ENCODE assay signal across 1 cellular context in genomic region chr12:114438635-114439256, GRCh38.
TF ChIP-seq lines count a peak whose summit lies in the region.

No MANE protein-coding gene starts in this region.

TF ChIP-seq in HepG2, 621 proteins besides CTCF, POLR2A, EP300 and RAD21:
- no peak for TF ChIP-seq SRY (CRISPR knock-in tag; IDR thresholded peaks at IDR 0.05)
- peak; percentile 70 for TF ChIP-seq CEBPB (IDR thresholded peaks at IDR 0.05; ENCODE audit: borderline replicate concordance, low read depth, low read length)
- TF ChIP-seq MTF2 (CRISPR knock-in tag; IDR thresholded peaks at IDR 0.05; ENCODE audit: borderline replicate concordance): no peak
- TF ChIP-seq, protein P1, sequence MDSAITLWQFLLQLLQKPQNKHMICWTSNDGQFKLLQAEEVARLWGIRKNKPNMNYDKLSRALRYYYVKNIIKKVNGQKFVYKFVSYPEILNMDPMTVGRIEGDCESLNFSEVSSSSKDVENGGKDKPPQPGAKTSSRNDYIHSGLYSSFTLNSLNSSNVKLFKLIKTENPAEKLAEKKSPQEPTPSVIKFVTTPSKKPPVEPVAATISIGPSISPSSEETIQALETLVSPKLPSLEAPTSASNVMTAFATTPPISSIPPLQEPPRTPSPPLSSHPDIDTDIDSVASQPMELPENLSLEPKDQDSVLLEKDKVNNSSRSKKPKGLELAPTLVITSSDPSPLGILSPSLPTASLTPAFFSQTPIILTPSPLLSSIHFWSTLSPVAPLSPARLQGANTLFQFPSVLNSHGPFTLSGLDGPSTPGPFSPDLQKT (CRISPR knock-in tag; IDR thresholded peaks at IDR 0.05; ENCODE audit: borderline replicate concordance): no peak
TF ChIP-seq in HepG2: peak in this region for 1.
